ENCODE assay signal across 20 cellular contexts in the genomic region with DNA sequence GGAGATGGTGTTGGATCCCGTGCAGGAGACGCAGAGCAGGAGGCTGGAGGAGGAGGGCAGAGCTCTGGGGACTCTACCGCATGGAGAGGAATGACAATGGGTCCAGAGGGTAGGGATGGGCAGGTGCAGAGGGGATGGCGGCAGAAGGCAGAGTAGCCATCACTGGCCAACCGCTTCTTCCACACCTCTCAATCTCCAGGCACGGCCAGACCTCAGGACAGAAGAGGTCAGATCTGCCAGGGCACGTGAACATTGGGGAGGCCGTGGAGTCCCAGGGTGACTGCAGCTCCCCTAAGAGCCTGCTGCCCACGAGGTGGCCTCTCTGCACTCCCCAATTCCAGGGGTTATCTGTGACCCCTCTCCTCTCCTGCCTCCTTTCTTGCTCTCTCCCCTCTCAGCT.
"Had no signal": no experiment of that assay in that cellular context is flagged by ENCODE, and none has a peak within 500 bp of the region (broad histone marks: within the 10 kb centered on the region; RNA-seq: fewer than 3 reads in every experiment).

No MANE protein-coding gene starts in this region.

- H3K27me3 ChIP-seq: neural progenitor cell, thyroid gland had no signal

- ATAC-seq: effector memory CD8-positive, alpha-beta T cell; left ventricle myocardium superior; lower lobe of right lung; psoas muscle; right cardiac atrium; stimulated activated naive CD8-positive, alpha-beta T cell treated with anti-CD3 and anti-CD28 coated beads, Interleukin-15, amount 100 ng/mL, for 72 hours had no signal

- H2AFZ ChIP-seq: neural progenitor cell had no signal

- DNase-seq: cortex of kidney; effector memory CD8-positive, alpha-beta T cell; left ventricle myocardium superior; lower lobe of right lung; nucleus accumbens; psoas muscle; right cardiac atrium; small intestine; stimulated activated CD4-positive, alpha-beta T cell treated with anti-CD3 and anti-CD28 coated beads, Interleukin-12 subunit alpha, Interleukin-12 subunit beta, amount 100 ng/mL, for 4 hours; stimulated activated CD4-positive, alpha-beta T cell treated with anti-CD3 and anti-CD28 coated beads, Interleukin-1b, Interleukin-23, amount 100 ng/mL, for 48 hours; stimulated activated CD4-positive, alpha-beta T cell treated with anti-CD3 and anti-CD28 coated beads, Interleukin-4, amount 100 ng/mL, for 1 hour; stimulated activated CD8-positive, alpha-beta memory T cell treated with anti-CD3 and anti-CD28 coated beads, Interleukin-4, amount 100 ng/mL, for 48 hours; stimulated activated naive CD4-positive, alpha-beta T cell; stimulated activated naive CD8-positive, alpha-beta T cell treated with anti-CD3 and anti-CD28 coated beads, Interleukin-15, amount 100 ng/mL, for 72 hours; thyroid gland; trophoblast cell had no signal

- H3K4me1 ChIP-seq: lower lobe of right lung, neural progenitor cell, psoas muscle had no signal

- FAIRE-seq: endometrium, frontal cortex, keratinocyte, small intestine had no signal

- H3K36me3 ChIP-seq: lower lobe of right lung, neural progenitor cell, thyroid gland had no signal

- H3K4me2 ChIP-seq: neural progenitor cell had no signal

- H3K9ac ChIP-seq: neural progenitor cell had no signal

- H3K27ac ChIP-seq: lower lobe of right lung, neural progenitor cell, psoas muscle, thyroid gland had no signal

- H3K9me3 ChIP-seq: lower lobe of right lung, psoas muscle, thyroid gland had no signal

- H3K4me3 ChIP-seq: lower lobe of right lung, neural progenitor cell, psoas muscle, thyroid gland had no signal
